ENCODE assay signal across 25 cellular contexts in genomic region chr4:373062-373839, GRCh38. TPM values are rescaled to one million over a fixed set of nuclear protein-coding genes. Genes with fewer than 3 reads are reported as not detected.
A peak's percentile ranks its signal among the peaks of the same experiment; 100 is the strongest.
DNase-seq lines count a peak whose midpoint lies in the region; ATAC-seq, FAIRE-seq and TF ChIP-seq lines count a peak whose summit lies in the region.
"Had no signal": no experiment of that assay in that cellular context is flagged by ENCODE, and none has a peak within 500 bp of the region (broad histone marks: within the 10 kb centered on the region; RNA-seq: fewer than 3 reads in every experiment).

No MANE protein-coding gene starts in this region.

- ATAC-seq in right cardiac atrium, result no peak
- ATAC-seq in Right ventricle myocardium inferior, result no peak
- ATAC-seq in thoracic aorta (ENCODE audit: insufficient number of reproducible peaks, low FRiP score, low read depth), result no peak
- no peak for ATAC-seq in activated CD8-positive, alpha-beta memory T cell treated with anti-CD3 and anti-CD28 coated beads, Interleukin-2, amount 10 ng/mL, durations not matched to agents 7 days and 5 days
- ATAC-seq: activated T-cell treated with anti-CD3 and anti-CD28 coated beads, Interleukin-2, amount 50 U/mL, for 4 hours; psoas muscle had no signal

- FAIRE-seq in kidney (lab: Jason Lieb, UNC), result no peak
- FAIRE-seq: G401.6, HTR-8/SVneo had no signal

- H3K9me3 ChIP-seq in right cardiac atrium (ENCODE audit: control insufficient read depth, low read length), result peaks cover 17% of the 10 kb centered on the region
- peaks cover 98% of the 10 kb centered on the region for H3K9me3 ChIP-seq in adipocyte (ENCODE audit: control insufficient read depth, low read length)
- peaks cover 62 to 77% of the 10 kb centered on the region in 2 donors for H3K9me3 ChIP-seq in kidney (ENCODE audit: control insufficient read depth in 1 of 2, low read length in 2 of 2)
- H3K9me3 ChIP-seq in thoracic aorta, result peaks cover 96% of the 10 kb centered on the region
- peaks cover 86% of the 10 kb centered on the region for H3K9me3 ChIP-seq in A673 (ENCODE audit: low read depth, low read length, poor library complexity, severe bottlenecking)

- H3K27me3 Mint-ChIP-seq in activated naive CD8-positive, alpha-beta T cell treated with anti-CD3 and anti-CD28 coated beads for 36 hours, result no peaks in the 10 kb centered on the region
- no peaks in the 10 kb centered on the region for H3K27me3 Mint-ChIP-seq in activated CD8-positive, alpha-beta memory T cell treated with anti-CD3 and anti-CD28 coated beads, Interleukin-2, amount 10 ng/mL, durations not matched to agents 7 days and 5 days
- H3K27me3 Mint-ChIP-seq: stimulated activated naive CD8-positive, alpha-beta T cell treated with anti-CD3 and anti-CD28 coated beads, Interleukin-15, Interleukin-2, amounts not matched to agents 100 ng/mL and 50 ng/mL, for 24 hours had no signal

- POLR2A ChIA-PET in A673 (lab: Charles Lee; ENCODE audit: low non-redundant PET), result no interaction called here

- DNase-seq in right cardiac atrium (no peak), Right ventricle myocardium inferior (ENCODE audit: missing footprints) (no peak), adipocyte (ENCODE audit: low read depth) (no peak), kidney (no peak), thoracic aorta (ENCODE audit: low spot score) (no peak), A673 (ENCODE audit: low spot score) (no peak)
- no peak for DNase-seq in activated naive CD8-positive, alpha-beta T cell treated with anti-CD3 and anti-CD28 coated beads for 36 hours
- DNase-seq in activated CD8-positive, alpha-beta memory T cell treated with anti-CD3 and anti-CD28 coated beads, Interleukin-2, amount 10 ng/mL, durations not matched to agents 7 days and 5 days, result no peak
- DNase-seq: activated T-cell treated with anti-CD3 and anti-CD28 coated beads, Interleukin-2, amount 50 U/mL, for 4 hours; AML-193; amniotic stem cell; effector memory CD4-positive, alpha-beta T cell; head of caudate nucleus; mammary epithelial cell; MV-4-11; NCI-H146; psoas muscle; SK-N-SH; tibial artery had no signal

- CTCF ChIA-PET in activated CD8-positive, alpha-beta memory T cell treated with anti-CD3 and anti-CD28 coated beads, Interleukin-2, amount 10 ng/mL, durations not matched to agents 7 days and 5 days (lab: Charles Lee), result no interaction called here
- CTCF ChIA-PET in A673 (lab: Charles Lee), result no interaction called here

- intact Hi-C loops in right cardiac atrium (cut with DNase I), result no loop called here
- intact Hi-C loops in Right ventricle myocardium inferior (cut with DNase I), result loop anchor here (5.0 kb wide), 1 partner anchor 74 kb away; no protein-coding TSS in a partner anchor
- intact Hi-C loops in kidney (cut with DNase I), result loop anchor here (10.0 kb wide), 1 partner anchor 52 kb away; no protein-coding TSS in a partner anchor
- intact Hi-C loops in A673 (cut with micrococcal nuclease; ENCODE audit: unreplicated experiment), result no loop called here

- H3K4me3 Mint-ChIP-seq in activated naive CD8-positive, alpha-beta T cell treated with anti-CD3 and anti-CD28 coated beads for 36 hours, result no peak overlapping the region
- H3K4me3 Mint-ChIP-seq in activated CD8-positive, alpha-beta memory T cell treated with anti-CD3 and anti-CD28 coated beads, Interleukin-2, amount 10 ng/mL, durations not matched to agents 7 days and 5 days, result no peak overlapping the region
- H3K4me3 Mint-ChIP-seq: activated T-cell treated with anti-CD3 and anti-CD28 coated beads, Interleukin-2, amount 50 U/mL, for 4 hours; stimulated activated naive CD8-positive, alpha-beta T cell treated with anti-CD3 and anti-CD28 coated beads, Interleukin-15, Interleukin-2, amounts not matched to agents 100 ng/mL and 50 ng/mL, for 24 hours had no signal

- H3K4me1 ChIP-seq in right cardiac atrium (ENCODE audit: control insufficient read depth, insufficient read depth, low read length) (no peaks in the 10 kb centered on the region), adipocyte (ENCODE audit: control insufficient read depth, insufficient read depth, low read length) (no peaks in the 10 kb centered on the region), kidney (ENCODE audit: control insufficient read depth in 1 of 2, insufficient read depth in 1 of 2, low read depth in 1 of 2, low read length in 2 of 2) (no peaks in the 10 kb centered on the region), thoracic aorta (ENCODE audit: control insufficient read depth in 1 of 2, low read depth in 2 of 2) (no peaks in the 10 kb centered on the region), A673 (ENCODE audit: insufficient read depth, low read length, poor library complexity, severe bottlenecking) (no peaks in the 10 kb centered on the region)
- H3K4me1 ChIP-seq: breast epithelium, HAP-1, psoas muscle, tibial artery had no signal

- H3K4me3 ChIP-seq in right cardiac atrium (ENCODE audit: low read length), result peak overlapping the region; percentile 38
- H3K4me3 ChIP-seq in adipocyte (ENCODE audit: low read length), result peak overlapping the region; percentile 76
- peak overlapping the region; percentile 21 to 34 for H3K4me3 ChIP-seq in kidney (ENCODE audit: low read length in 2 of 2)
- peak overlapping the region; percentile 5 for H3K4me3 ChIP-seq in thoracic aorta
- H3K4me3 ChIP-seq in A673 (ENCODE audit: low read depth, low read length, poor library complexity, severe bottlenecking), result no peak overlapping the region
- H3K4me3 ChIP-seq: HAP-1, psoas muscle, tibial artery had no signal

- no TSS peak for BruUV-seq in A673 (replicated peaks; lab: Mats Ljungman, UMichigan)

- no peak for TF ChIP-seq CTCF in kidney (IDR thresholded peaks at IDR 0.05; ENCODE audit: borderline replicate concordance, extremely low read depth, insufficient read depth)
- no peak for TF ChIP-seq CTCF in thoracic aorta (IDR thresholded peaks at IDR 0.05)
- no peak for TF ChIP-seq CTCF in A673 (conservative IDR thresholded peaks at IDR 0.05; ENCODE audit: low read depth, low read length)

- H3K4me1 Mint-ChIP-seq in activated naive CD8-positive, alpha-beta T cell treated with anti-CD3 and anti-CD28 coated beads for 36 hours, result no peaks in the 10 kb centered on the region
- H3K4me1 Mint-ChIP-seq in activated CD8-positive, alpha-beta memory T cell treated with anti-CD3 and anti-CD28 coated beads, Interleukin-2, amount 10 ng/mL, durations not matched to agents 7 days and 5 days, result no peaks in the 10 kb centered on the region

- peaks cover 62% of the 10 kb centered on the region for H3K9me3 Mint-ChIP-seq in activated naive CD8-positive, alpha-beta T cell treated with anti-CD3 and anti-CD28 coated beads for 36 hours
- H3K9me3 Mint-ChIP-seq in activated CD8-positive, alpha-beta memory T cell treated with anti-CD3 and anti-CD28 coated beads, Interleukin-2, amount 10 ng/mL, durations not matched to agents 7 days and 5 days (ENCODE audit: low read depth), result peaks cover 47% of the 10 kb centered on the region

- H3K9ac ChIP-seq in adipocyte (ENCODE audit: low read length) (no peak overlapping the region), kidney (ENCODE audit: low read length in 2 of 2) (no peak overlapping the region)
- H3K9ac ChIP-seq: SK-N-SH had no signal

- H3K36me3 Mint-ChIP-seq in activated naive CD8-positive, alpha-beta T cell treated with anti-CD3 and anti-CD28 coated beads for 36 hours, result peaks cover 77% of the 10 kb centered on the region
- H3K36me3 Mint-ChIP-seq in activated CD8-positive, alpha-beta memory T cell treated with anti-CD3 and anti-CD28 coated beads, Interleukin-2, amount 10 ng/mL, durations not matched to agents 7 days and 5 days, result peaks cover 67% of the 10 kb centered on the region

- WGBS in right cardiac atrium, result over 99% methylated on average over 7 of the region's 7 CpGs

- H3K27me3 ChIP-seq in right cardiac atrium (ENCODE audit: control insufficient read depth, insufficient read depth) (no peaks in the 10 kb centered on the region), adipocyte (replicated peaks; ENCODE audit: control insufficient read depth, insufficient read depth, low read length) (no peaks in the 10 kb centered on the region), thoracic aorta (replicated peaks; ENCODE audit: insufficient read depth) (no peaks in the 10 kb centered on the region), A673 (replicated peaks; ENCODE audit: insufficient read depth, low read depth, low read length, poor library complexity) (no peaks in the 10 kb centered on the region)
- H3K27me3 ChIP-seq: breast epithelium, tibial artery had no signal

- H3K27ac Mint-ChIP-seq in activated naive CD8-positive, alpha-beta T cell treated with anti-CD3 and anti-CD28 coated beads for 36 hours, result no peak overlapping the region
- no peak overlapping the region for H3K27ac Mint-ChIP-seq in activated CD8-positive, alpha-beta memory T cell treated with anti-CD3 and anti-CD28 coated beads, Interleukin-2, amount 10 ng/mL, durations not matched to agents 7 days and 5 days
- H3K27ac Mint-ChIP-seq: stimulated activated naive CD8-positive, alpha-beta T cell treated with anti-CD3 and anti-CD28 coated beads, Interleukin-15, Interleukin-2, amounts not matched to agents 100 ng/mL and 50 ng/mL, for 24 hours had no signal

- H3K27ac ChIP-seq in right cardiac atrium (ENCODE audit: low read length) (no peak overlapping the region), kidney (ENCODE audit: low read depth in 2 of 2, low read length in 2 of 2) (no peak overlapping the region), thoracic aorta (no peak overlapping the region), A673 (ENCODE audit: low read depth, low read length, poor library complexity, severe bottlenecking) (no peak overlapping the region)
- H3K27ac ChIP-seq: breast epithelium, psoas muscle, tibial artery had no signal

- H3K36me3 ChIP-seq in adipocyte (ENCODE audit: control insufficient read depth, insufficient read depth, low read length, severe bottlenecking) (peaks cover 76% of the 10 kb centered on the region), kidney (ENCODE audit: control insufficient read depth in 1 of 2, insufficient read depth in 2 of 2, low read length in 2 of 2) (peaks cover 14 to 20% of the 10 kb centered on the region in 2 donors), thoracic aorta (peaks cover 38% of the 10 kb centered on the region), A673 (ENCODE audit: insufficient read depth, low read length, poor library complexity, severe bottlenecking) (peaks cover 36% of the 10 kb centered on the region)
- H3K36me3 ChIP-seq: HAP-1 had no signal

RNA-seq across cellular contexts. Expression of gene ZNF141, which starts 35.6 kb away (rescaled TPM):
- total RNA-seq in right cardiac atrium (10 to 100 TPM; 10.1 to 11.5 (median 11.3) TPM), Right ventricle myocardium inferior (7.5 TPM), kidney (26.6 TPM), thoracic aorta (10 to 100 TPM; 18.5 to 25.4 TPM), A673 (2021) (26.9 and 27.7 TPM in 2 replicates)
- polyA plus RNA-seq in right cardiac atrium (3.1 TPM), kidney (ENCODE audit: insufficient read depth, low read depth, low replicate concordance) (5.9 TPM)
- 10 to 100 TPM; 26.2 to 27.5 TPM for total RNA-seq in activated naive CD8-positive, alpha-beta T cell treated with anti-CD3 and anti-CD28 coated beads for 36 hours
- total RNA-seq in activated CD8-positive, alpha-beta memory T cell treated with anti-CD3 and anti-CD28 coated beads, Interleukin-2, amount 10 ng/mL, durations not matched to agents 7 days and 5 days, result 10 to 100 TPM; 23.8 to 32.9 TPM
- total RNA-seq: A172 had no signal

Comparison
In these comparisons a context has a peak if more than half of its experiments do, and no peak if none do; other contexts are left out.
1. intact Hi-C loops: an anchor here in Right ventricle myocardium inferior (5.0 kb wide) and kidney (10.0 kb wide); none called in right cardiac atrium and A673.